Comparison of ENCODE assay signal across 8 cellular contexts in genomic region chr22:30947821-30948454, GRCh38. TPM values are rescaled to one million over a fixed set of nuclear protein-coding genes. Genes with fewer than 3 reads are reported as not detected.
DNase-seq lines count a peak whose midpoint lies in the region; ATAC-seq and TF ChIP-seq lines count a peak whose summit lies in the region.

No MANE protein-coding gene starts in this region.

- intact Hi-C loops in mucosa of descending colon (cut with DNase I, micrococcal nuclease), result loop anchor here (5.0 kb wide), 2 partner anchors 134 to 139 kb away; partner anchors contain the start of gene SMTN (in 1 of the 2)

- TF ChIP-seq CTCF in mucosa of descending colon (IDR thresholded peaks at IDR 0.05), result no peak

- DNase-seq in SIG-M5 treated with dmso at 0.1 percent for 504 hours (lab: John Stamatoyannopoulos, UW; ENCODE audit: unreplicated experiment), result peak; percentile 38
- DNase-seq in SIG-M5 (lab: John Stamatoyannopoulos, UW), result no peak
- DNase-seq in NCI-H526 treated with DMSO at 0.1 percent for 48 hours (lab: John Stamatoyannopoulos, UW), result peak; percentile 19
- no peak for DNase-seq in mucosa of descending colon
- DNase-seq in activated CD4-positive, alpha-beta T cell treated with anti-CD3 and anti-CD28 coated beads, Interleukin-2, amount 50 U/mL, for 4 hours, result no peak

- H3K9me3 ChIP-seq in ectodermal cell (ENCODE audit: control insufficient read depth, low read length), result no peaks in the 10 kb centered on the region
- no peaks in the 10 kb centered on the region for H3K9me3 ChIP-seq in mucosa of descending colon

- H3K4me1 ChIP-seq in ectodermal cell (ENCODE audit: control insufficient read depth, insufficient read depth, low read length), result peaks cover 32% of the 10 kb centered on the region
- H3K4me1 ChIP-seq in mucosa of descending colon (ENCODE audit: low read depth), result no peaks in the 10 kb centered on the region

- peak overlapping the region; percentile 83 for H3K27ac ChIP-seq in ectodermal cell (ENCODE audit: insufficient read depth, low read depth, low read length, poor library complexity, severe bottlenecking)

- peaks cover 45% of the 10 kb centered on the region for H3K36me3 ChIP-seq in ectodermal cell (ENCODE audit: control insufficient read depth, insufficient read depth, low read length)
- H3K36me3 ChIP-seq in mucosa of descending colon (ENCODE audit: low read depth), result peaks cover 5% of the 10 kb centered on the region

- peak; percentile 80 for ATAC-seq in mucosa of descending colon
- ATAC-seq in HG03442 (IDR thresholded peaks at IDR 0.05; ENCODE audit: unreplicated experiment), result no peak
- ATAC-seq in GM18505 (IDR thresholded peaks at IDR 0.05; ENCODE audit: unreplicated experiment), result no peak

- no peak for TF ChIP-seq POLR2A in GM18505 (IDR thresholded peaks at IDR 0.05; ENCODE audit: borderline replicate concordance, extremely low read depth, insufficient read depth, insufficient read length)

- H3K4me3 ChIP-seq in ectodermal cell (ENCODE audit: insufficient read depth, low read depth, low read length), result no peak overlapping the region
- no peak overlapping the region for H3K4me3 ChIP-seq in mucosa of descending colon

- no peaks in the 10 kb centered on the region for H3K27me3 ChIP-seq in ectodermal cell (ENCODE audit: control insufficient read depth, insufficient read depth, low read length, poor library complexity, severe bottlenecking)

- WGBS in ectodermal cell, 2 experiments, result 71 to 75% methylated on average over 2 of the region's 2 CpGs

RNA-seq across cellular contexts. Expression of gene MORC2, which starts 20.6 kb away (rescaled TPM):
- 48.3 TPM for polyA plus RNA-seq in ectodermal cell (2013, experiment 1 of 4)
- 42.0 TPM for polyA plus RNA-seq in ectodermal cell (2013, experiment 2 of 4)
- 31.3 TPM for polyA plus RNA-seq in ectodermal cell (2013, experiment 3 of 4)
- polyA plus RNA-seq in ectodermal cell (2013, experiment 4 of 4), result 36.0 TPM
- total RNA-seq in mucosa of descending colon, result 10 to 100 TPM; 14.0 to 28.0 (median 20.0) TPM

RNA-seq across cellular contexts. Expression of gene TUG1, which starts 21.1 kb away (rescaled TPM):
- polyA plus RNA-seq in ectodermal cell (2013, experiment 1 of 4), result 139 TPM
- polyA plus RNA-seq in ectodermal cell (2013, experiment 2 of 4), result 153 TPM
- 109 TPM for polyA plus RNA-seq in ectodermal cell (2013, experiment 3 of 4)
- 132 TPM for polyA plus RNA-seq in ectodermal cell (2013, experiment 4 of 4)
- 10 to 100 TPM; 68.2 to 83.2 (median 72.0) TPM for total RNA-seq in mucosa of descending colon

Comparison
In these comparisons a context has a peak if more than half of its experiments do, and no peak if none do; other contexts are left out.
1. DNase-seq: peak in SIG-M5 treated with dmso at 0.1 percent for 504 hours (single experiment) and NCI-H526 treated with DMSO at 0.1 percent for 48 hours (single experiment); none in SIG-M5 (single experiment), mucosa of descending colon (0 of 3) and activated CD4-positive, alpha-beta T cell treated with anti-CD3 and anti-CD28 coated beads, Interleukin-2, amount 50 U/mL, for 4 hours (0 of 2).